ENCODE assay signal across 27 cellular contexts in genomic region chr2:133588144-133588543, GRCh38.
"Had no signal": no experiment of that assay in that cellular context is flagged by ENCODE, and none has a peak within 500 bp of the region (broad histone marks: within the 10 kb centered on the region; RNA-seq: fewer than 3 reads in every experiment).

No MANE protein-coding gene starts in this region.

- FAIRE-seq: urothelium cell line had no signal

- H3K9me3 ChIP-seq: stomach, suprapubic skin, testis, thoracic aorta, thyroid gland, tibial artery, tibial nerve, transverse colon, upper lobe of left lung, upper lobe of right lung, uterus, vagina had no signal

- H3K4me3 ChIP-seq: stomach, suprapubic skin, testis, thoracic aorta, thyroid gland, tibial artery, tibial nerve, transverse colon, upper lobe of left lung, upper lobe of right lung, uterus, vagina had no signal

- H3K27me3 ChIP-seq: stomach, suprapubic skin, testis, thyroid gland, tibial artery, tibial nerve, transverse colon, upper lobe of left lung, upper lobe of right lung, uterus, vagina had no signal

- DNase-seq: stimulated activated CD4-positive, alpha-beta T cell treated with anti-CD3 and anti-CD28 coated beads, Interleukin-2, amount 100 ng/mL, for 48 hours; stimulated activated CD4-positive, alpha-beta T cell treated with anti-CD3 and anti-CD28 coated beads, Interleukin-4, amount 100 ng/mL, for 1 hour; stimulated activated CD4-positive, alpha-beta T cell treated with anti-CD3 and anti-CD28 coated beads, Interleukin-4, amount 100 ng/mL, for 24 hours; stimulated activated CD4-positive, alpha-beta T cell treated with anti-CD3 and anti-CD28 coated beads, Interleukin-4, amount 100 ng/mL, for 4 hours; stimulated activated CD8-positive, alpha-beta memory T cell treated with anti-CD3 and anti-CD28 coated beads, Interleukin-4, amount 100 ng/mL, for 48 hours; stimulated activated naive B cell treated with anti-CD40 and anti-IgM and Interleukin-4, amounts not matched to agents 10 μg/mL and 1 μg/mL and 100 μg/mL, for 72 hours; stimulated activated naive CD4-positive, alpha-beta T cell; stimulated activated naive CD4-positive, alpha-beta T cell treated with Interleukin-2 at 50 U/mL for 16 hours; stimulated activated naive CD8-positive, alpha-beta T cell treated with anti-CD3 and anti-CD28 coated beads, Interleukin-15, amount 100 ng/mL, for 72 hours; stimulated activated naive CD8-positive, alpha-beta T cell treated with anti-CD3 and anti-CD28 coated beads, Interleukin-15, Interleukin-2, amounts not matched to agents 100 U/mL and 50 U/mL, for 24 hours; stomach; substantia nigra; testis; thyroid gland; tibial artery; transverse colon; trophoblast cell; upper lobe of left lung; upper lobe of right lung; uterus had no signal

- H3K4me1 ChIP-seq: testis, upper lobe of right lung, uterus had no signal

- H3K36me3 ChIP-seq: stomach, suprapubic skin, thoracic aorta, thyroid gland, tibial artery, tibial nerve, transverse colon, upper lobe of left lung, upper lobe of right lung, uterus, vagina had no signal

- ATAC-seq: stimulated activated effector memory CD8-positive, alpha-beta T cell treated with anti-CD3 and anti-CD28 coated beads, Interleukin-12 subunit alpha, Interleukin-12 subunit beta, amount 100 ng/mL, for 72 hours; stimulated activated memory B cell treated with anti-CD40 and anti-IgM and Interleukin-4, amounts not matched to agents 10 μg/mL and 1 μg/mL and 100 μg/mL, for 72 hours; stimulated activated naive B cell treated with anti-CD40 and anti-IgM and Interleukin-4, amounts not matched to agents 10 μg/mL and 1 μg/mL and 100 μg/mL, for 72 hours; stimulated activated naive CD8-positive, alpha-beta T cell treated with anti-CD3 and anti-CD28 coated beads, Interleukin-15, amount 100 ng/mL, for 72 hours; stimulated activated naive CD8-positive, alpha-beta T cell treated with anti-CD3 and anti-CD28 coated beads, Interleukin-15, Interleukin-2, amounts not matched to agents 100 U/mL and 50 U/mL, for 24 hours; upper lobe of right lung had no signal

- H3K27ac ChIP-seq: stomach, testis, thoracic aorta, thyroid gland, tibial artery, tibial nerve, transverse colon, upper lobe of left lung, upper lobe of right lung, uterus, vagina had no signal
